15 cellular contexts compared by ENCODE assay signal in genomic region chr17:21209511-21210175, GRCh38. TPM values are rescaled to one million over a fixed set of nuclear protein-coding genes. Genes with fewer than 3 reads are reported as not detected.
A peak's percentile ranks its signal among the peaks of the same experiment; 100 is the strongest.
DNase-seq lines count a peak whose midpoint lies in the region; ATAC-seq and TF ChIP-seq lines count a peak whose summit lies in the region.
"Had no signal": no experiment of that assay in that cellular context is flagged by ENCODE, and none has a peak within 500 bp of the region (broad histone marks: within the 10 kb centered on the region; RNA-seq: fewer than 3 reads in every experiment).

No MANE protein-coding gene starts in this region.

- H2AFZ ChIP-seq in osteoblast (ENCODE audit: low read length) = no peak overlapping the region

- H4K20me1 ChIP-seq in osteoblast (ENCODE audit: insufficient read depth, low read length) = peaks cover 54% of the 10 kb centered on the region

- no peak overlapping the region for H3K4me2 ChIP-seq in osteoblast (ENCODE audit: insufficient read depth, low read length)

- 55 to 61% methylated on average over 17 of the region's 17 CpGs for WGBS in heart right ventricle, 2 donors

- DNase-seq in AG08395 (ENCODE audit: low spot score) (peak; percentile 26), LNCaP clone FGC (ENCODE audit: low read depth) (peak; percentile 71), heart right ventricle (peak; percentile 48 to 56), osteoblast (ENCODE audit: insufficient read length, low spot score, missing footprints) (no peak), NCI-H2029 treated with DMSO at 0.1 percent for 48 hours (lab: John Stamatoyannopoulos, UW) (no peak)
- no peak for DNase-seq in activated CD4-positive, alpha-beta T cell treated with anti-CD3 and anti-CD28 coated beads, Interleukin-2, amount 50 U/mL, for 4 hours
- no peak for DNase-seq in stimulated activated CD4-positive, alpha-beta T cell treated with anti-CD3 and anti-CD28 coated beads, Interleukin-1b, Interleukin-23, amount 100 ng/mL, for 48 hours
- DNase-seq: activated CD8-positive, alpha-beta memory T cell treated with anti-CD3 and anti-CD28 coated beads, Interleukin-2, amount 50 U/mL, for 4 hours; foreskin melanocyte; GDM1; NCI-H748 treated with DMSO at 0.1 percent for 48 hours; retina had no signal

- peak in 5 of 8 donors; percentile 3 to 52 (median 23) for ATAC-seq in heart right ventricle
- ATAC-seq in GM21423 (IDR thresholded peaks at IDR 0.05; ENCODE audit: unreplicated experiment) = no peak

- H3K27ac ChIP-seq in heart right ventricle (peak overlapping the region in 8 of 10 donors; percentile 9 to 62 (median 38)), osteoblast (ENCODE audit: low read depth, low read length) (peak overlapping the region; percentile 49)
- H3K27ac ChIP-seq: dorsolateral prefrontal cortex, thoracic aorta had no signal

- H3K27me3 ChIP-seq in heart right ventricle (no peaks in the 10 kb centered on the region), osteoblast (ENCODE audit: insufficient read depth, low read length) (no peaks in the 10 kb centered on the region)
- H3K27me3 ChIP-seq: dorsolateral prefrontal cortex had no signal

- peaks cover 0 to 53% (median 0%) of the 10 kb centered on the region in 9 donors for H3K36me3 ChIP-seq in heart right ventricle
- peaks cover 30% of the 10 kb centered on the region for H3K36me3 ChIP-seq in osteoblast (ENCODE audit: insufficient read depth, low read length)
- H3K36me3 ChIP-seq: thoracic aorta had no signal

- H3K4me1 ChIP-seq in heart right ventricle (peaks cover 43 to 82% (median 65%) of the 10 kb centered on the region in 9 donors), osteoblast (ENCODE audit: insufficient read depth, low read length) (peaks cover 19% of the 10 kb centered on the region)

- H3K9me3 ChIP-seq in heart right ventricle = no peaks in the 10 kb centered on the region
- H3K9me3 ChIP-seq in osteoblast (ENCODE audit: low read depth, low read length) = no peaks in the 10 kb centered on the region
- H3K9me3 ChIP-seq: thoracic aorta had no signal

- peaks cover 91% of the 10 kb centered on the region for H3K79me2 ChIP-seq in osteoblast (ENCODE audit: insufficient read depth, low read length)

- peak overlapping the region; percentile 5; the same call in 1 of the 2 replicates for H3K4me3 ChIP-seq in LNCaP clone FGC (ENCODE audit: low read depth, low read length)
- H3K4me3 ChIP-seq in heart right ventricle = no peak overlapping the region
- H3K4me3 ChIP-seq in osteoblast (ENCODE audit: insufficient read depth, low read length) = no peak overlapping the region
- H3K4me3 ChIP-seq: dorsolateral prefrontal cortex, thoracic aorta had no signal

- intact Hi-C loops in heart right ventricle (cut with DNase I) = loop anchor here in 8 of 10 donors (5.0 to 10.0 kb wide), 9 partner anchors 37 to 185 kb away; partner anchors contain the start of genes DHRS7B (in 7 of the 8), MAP2K3 (in 2 of the 8) and NATD1 (in 1 of the 8)

- TF ChIP-seq CTCF in LNCaP clone FGC (IDR thresholded peaks at IDR 0.05; ENCODE audit: control insufficient read depth, extremely low read depth, insufficient read depth) = no peak
- no peak for TF ChIP-seq CTCF in heart right ventricle (IDR thresholded peaks at IDR 0.05)
- TF ChIP-seq CTCF in osteoblast (IDR thresholded peaks at IDR 0.05; ENCODE audit: extremely low read depth, low read depth, low read length) = no peak

RNA-seq across cellular contexts. Expression of gene TMEM11, which starts 4.3 kb away (rescaled TPM):
- total RNA-seq in heart right ventricle = 10 to 100 TPM; 20.8 to 37.2 (median 27.6) TPM
- 10 to 100 TPM; 50.8 to 54.1 TPM for polyA plus RNA-seq in heart right ventricle
- total RNA-seq in osteoblast = 12.1 and 18.1 TPM in 2 replicates

RNA-seq across cellular contexts. Expression of gene NATD1, which starts 43.6 kb away (rescaled TPM):
- 10 to 100 TPM; 11.9 to 23.1 (median 19.6) TPM for total RNA-seq in heart right ventricle
- 1 to 10 TPM; 3.1 to 4.0 TPM for polyA plus RNA-seq in heart right ventricle
- total RNA-seq in osteoblast = 13.0 and 15.2 TPM in 2 replicates

Comparison
In these comparisons a context has a peak if more than half of its experiments do, and no peak if none do; other contexts are left out.
1. DNase-seq: peak in AG08395 (single experiment), LNCaP clone FGC (single experiment) and heart right ventricle (2 of 2); none in osteoblast (single experiment), NCI-H2029 treated with DMSO at 0.1 percent for 48 hours (single experiment), activated CD4-positive, alpha-beta T cell treated with anti-CD3 and anti-CD28 coated beads, Interleukin-2, amount 50 U/mL, for 4 hours (0 of 2) and stimulated activated CD4-positive, alpha-beta T cell treated with anti-CD3 and anti-CD28 coated beads, Interleukin-1b, Interleukin-23, amount 100 ng/mL, for 48 hours (single experiment).